In the genomic region with DNA sequence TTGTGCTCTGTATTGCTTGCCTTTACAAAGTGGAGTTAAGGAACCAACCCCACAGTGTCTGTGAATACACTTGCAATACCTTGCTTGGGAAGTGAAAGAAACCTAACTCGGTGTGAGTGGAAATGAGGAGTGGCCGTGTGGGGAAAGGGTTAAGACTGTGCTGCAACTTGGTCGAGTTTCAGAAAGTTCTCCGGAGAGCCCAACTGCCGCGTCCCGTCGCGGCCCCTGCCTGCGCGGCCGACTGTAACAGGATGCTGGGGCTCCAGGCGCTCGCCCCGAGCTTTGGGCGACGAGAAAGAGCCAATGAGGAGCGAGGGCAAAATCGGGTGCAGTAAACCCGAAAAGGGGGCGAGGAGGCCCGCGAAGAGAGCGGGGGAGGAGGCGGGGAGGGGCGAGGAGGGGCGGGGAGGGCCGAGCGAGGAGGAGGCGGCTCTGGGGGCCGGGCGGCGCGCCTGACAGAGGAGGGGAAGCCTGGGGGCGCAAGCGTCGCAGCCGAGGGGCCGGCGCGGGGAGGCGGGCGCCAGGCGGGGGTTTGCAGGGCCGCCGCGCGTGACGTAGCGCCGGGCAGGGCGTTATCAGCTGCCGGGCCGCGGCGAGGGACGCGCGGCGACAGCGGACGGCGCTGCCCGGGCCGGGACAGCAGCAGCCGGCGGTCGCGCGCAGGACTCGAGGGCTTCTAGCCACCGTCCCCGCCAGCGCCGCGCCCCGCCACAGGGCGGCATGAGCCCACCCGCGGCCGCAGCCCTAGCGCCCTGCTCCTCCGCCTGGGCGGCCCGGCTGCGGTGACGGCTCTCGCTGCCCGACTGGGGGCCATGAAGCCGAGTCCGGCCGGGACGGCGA, we compare ENCODE assay signal across 8 cellular contexts. TPM values are rescaled to one million over a fixed set of nuclear protein-coding genes. Genes with fewer than 3 reads are reported as not detected.
A peak's percentile ranks its signal among the peaks of the same experiment; 100 is the strongest.
DNase-seq lines count a peak whose midpoint lies in the region; ATAC-seq and TF ChIP-seq lines count a peak whose summit lies in the region.

A gene with protein sequence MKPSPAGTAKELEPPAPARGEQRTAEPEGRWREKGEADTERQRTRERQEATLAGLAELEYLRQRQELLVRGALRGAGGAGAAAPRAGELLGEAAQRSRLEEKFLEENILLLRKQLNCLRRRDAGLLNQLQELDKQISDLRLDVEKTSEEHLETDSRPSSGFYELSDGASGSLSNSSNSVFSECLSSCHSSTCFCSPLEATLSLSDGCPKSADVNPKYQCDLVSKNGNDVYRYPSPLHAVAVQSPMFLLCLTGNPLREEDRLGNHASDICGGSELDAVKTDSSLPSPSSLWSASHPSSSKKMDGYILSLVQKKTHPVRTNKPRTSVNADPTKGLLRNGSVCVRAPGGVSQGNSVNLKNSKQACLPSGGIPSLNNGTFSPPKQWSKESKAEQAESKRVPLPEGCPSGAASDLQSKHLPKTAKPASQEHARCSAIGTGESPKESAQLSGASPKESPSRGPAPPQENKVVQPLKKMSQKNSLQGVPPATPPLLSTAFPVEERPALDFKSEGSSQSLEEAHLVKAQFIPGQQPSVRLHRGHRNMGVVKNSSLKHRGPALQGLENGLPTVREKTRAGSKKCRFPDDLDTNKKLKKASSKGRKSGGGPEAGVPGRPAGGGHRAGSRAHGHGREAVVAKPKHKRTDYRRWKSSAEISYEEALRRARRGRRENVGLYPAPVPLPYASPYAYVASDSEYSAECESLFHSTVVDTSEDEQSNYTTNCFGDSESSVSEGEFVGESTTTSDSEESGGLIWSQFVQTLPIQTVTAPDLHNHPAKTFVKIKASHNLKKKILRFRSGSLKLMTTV (plus strand): TSS at position 572 of the 840 bp plus-strand sequence. CDS start 241 bp downstream, at position 813.

- no peaks in the 10 kb centered on the region for H3K9me3 ChIP-seq in WERI-Rb-1 (ENCODE audit: severe bottlenecking)

- TF ChIP-seq CTCF in Calu3 (IDR thresholded peaks at IDR 0.05; ENCODE audit: unreplicated experiment) (no peak), WERI-Rb-1 (IDR thresholded peaks at IDR 0.05; ENCODE audit: low read depth, low read length) (0 out of 2 replicates have a peak, but pooled peaks have one; percentile 16), choroid plexus epithelial cell (conservative IDR thresholded peaks at IDR 0.05; ENCODE audit: low read depth, low read length) (no peak), kidney epithelial cell (IDR thresholded peaks at IDR 0.05; ENCODE audit: insufficient read depth, low read length, poor library complexity, severe bottlenecking) (no peak)

- peak; percentile 46 for ATAC-seq in GM19455 (IDR thresholded peaks at IDR 0.05; ENCODE audit: unreplicated experiment)
- peak; percentile 50 for ATAC-seq in HG03521 (IDR thresholded peaks at IDR 0.05; ENCODE audit: unreplicated experiment)

- CTCF ChIA-PET in Calu3 (lab: Charles Lee) = interaction anchor here (0.7 to 1.5 kb wide), 2 partner anchors 136 to 357 kb away, joined by 3 to 4 read pairs; no protein-coding TSS in a partner anchor

- H3K27me3 Mint-ChIP-seq in Calu3 (ENCODE audit: unreplicated experiment) = peaks cover 65% of the 10 kb centered on the region

- no TSS peak for BruUV-seq in Calu3 (replicated peaks; lab: Mats Ljungman, UMichigan)

- intact Hi-C loops in Calu3 (cut with micrococcal nuclease; ENCODE audit: unreplicated experiment) = loop anchor here (5.0 kb wide), 1 partner anchor 135 kb away; no protein-coding TSS in a partner anchor

- H3K4me1 Mint-ChIP-seq in Calu3 (ENCODE audit: low read depth, unreplicated experiment) = no peaks in the 10 kb centered on the region

- H3K9me3 Mint-ChIP-seq in Calu3 (ENCODE audit: low read depth, unreplicated experiment) = no peaks in the 10 kb centered on the region

- DNase-seq in Calu3 (peak; percentile 30), WERI-Rb-1 (peak; percentile 50), choroid plexus epithelial cell (ENCODE audit: low read depth) (peak; percentile 86), kidney epithelial cell (ENCODE audit: low read depth) (no peak), NCI-H2196 treated with DMSO at 0.1 percent for 48 hours (lab: John Stamatoyannopoulos, UW; ENCODE audit: unreplicated experiment) (no peak)
- DNase-seq in stimulated activated CD4-positive, alpha-beta T cell treated with anti-CD3 and anti-CD28 coated beads, Interleukin-15, amount 100 ng/mL, for 24 hours = peak; percentile 75

- H3K4me3 Mint-ChIP-seq in Calu3 (ENCODE audit: low read depth, unreplicated experiment) = peak within 1 kb of the TSS; percentile 75

- H3K27ac ChIP-seq in WERI-Rb-1 = no peak within 1 kb of the TSS

- no peak within 1 kb of the TSS for H3K27ac Mint-ChIP-seq in Calu3 (ENCODE audit: unreplicated experiment)

- H3K36me3 ChIP-seq in WERI-Rb-1 = no peaks in the 10 kb centered on the region
- no peaks in the 10 kb centered on the region for H3K36me3 ChIP-seq in kidney epithelial cell (ENCODE audit: control insufficient read depth, insufficient read depth, low read length)

- H3K4me3 ChIP-seq in WERI-Rb-1 (ENCODE audit: low read depth, low read length) = peak within 1 kb of the TSS; percentile 49
- peak within 1 kb of the TSS; percentile 68 for H3K4me3 ChIP-seq in choroid plexus epithelial cell (ENCODE audit: low read depth, low read length)
- peak within 1 kb of the TSS; percentile 80 for H3K4me3 ChIP-seq in kidney epithelial cell (ENCODE audit: low read depth, low read length)

- H3K36me3 Mint-ChIP-seq in Calu3 (ENCODE audit: insufficient read depth, unreplicated experiment) = peaks cover 9% of the 10 kb centered on the region

- no peaks in the 10 kb centered on the region for H3K27me3 ChIP-seq in WERI-Rb-1 (ENCODE audit: insufficient read depth, low read depth, severe bottlenecking)
- H3K27me3 ChIP-seq in kidney epithelial cell (ENCODE audit: control insufficient read depth, insufficient read depth, low read length) = no peaks in the 10 kb centered on the region

RNA-seq across cellular contexts. Expression of the gene that starts here (rescaled TPM):
- not detected in 2 replicates for total RNA-seq in Calu3 (2022)
- 12.2 and 17.0 TPM in 2 replicates for total RNA-seq in kidney epithelial cell

Comparison
In these comparisons a context has a peak if more than half of its experiments do, and no peak if none do; other contexts are left out.
1. RNA of the gene that starts here (total RNA-seq): 12.2 to 17.0 TPM in kidney epithelial cell; not detected in Calu3; every median in the first group is over 10 times any median in the second.
2. Peak in DNase-seq in Calu3; RNA of the gene not detected or under 1 TPM.
3. DNase-seq: peak in WERI-Rb-1 (single experiment), choroid plexus epithelial cell (single experiment) and stimulated activated CD4-positive, alpha-beta T cell treated with anti-CD3 and anti-CD28 coated beads, Interleukin-15, amount 100 ng/mL, for 24 hours (single experiment); none in kidney epithelial cell (single experiment) and NCI-H2196 treated with DMSO at 0.1 percent for 48 hours (single experiment).
4. Peak in every context shown above with its lines, with median percentiles within 50 percentile points of each other: H3K4me3 ChIP-seq.